ENCODE assay signal across 18 cellular contexts in genomic region chr17:65441053-65441635, GRCh38.
"Had no signal": no experiment of that assay in that cellular context is flagged by ENCODE, and none has a peak within 500 bp of the region (broad histone marks: within the 10 kb centered on the region; RNA-seq: fewer than 3 reads in every experiment).

No MANE protein-coding gene starts in this region.

- FAIRE-seq: frontal cortex had no signal

- H3K4me1 ChIP-seq: heart left ventricle, sigmoid colon, stomach had no signal

- H3K27ac Mint-ChIP-seq: stimulated activated naive B cell treated with anti-CD40 and anti-IgM and Interleukin-4, amounts not matched to agents 10 μg/mL and 1 μg/mL and 100 μg/mL, for 72 hours had no signal

- H3K36me3 Mint-ChIP-seq: naive thymus-derived CD4-positive, alpha-beta T cell; stimulated activated naive B cell treated with anti-CD40 and anti-IgM and Interleukin-4, amounts not matched to agents 10 μg/mL and 1 μg/mL and 100 μg/mL, for 72 hours had no signal

- ATAC-seq: heart left ventricle; naive thymus-derived CD4-positive, alpha-beta T cell; stimulated activated naive B cell treated with anti-CD40 and anti-IgM and Interleukin-4, amounts not matched to agents 10 μg/mL and 1 μg/mL and 100 μg/mL, for 72 hours had no signal

- H3K4me3 Mint-ChIP-seq: naive thymus-derived CD4-positive, alpha-beta T cell; neural crest cell; stimulated activated naive B cell treated with anti-CD40 and anti-IgM and Interleukin-4, amounts not matched to agents 10 μg/mL and 1 μg/mL and 100 μg/mL, for 72 hours had no signal

- H3K27ac ChIP-seq: coronary artery, heart left ventricle, sigmoid colon, skin epidermis, stomach, thoracic aorta had no signal

- H3K4me3 ChIP-seq: coronary artery, heart left ventricle, sigmoid colon, skin epidermis, stomach, thoracic aorta had no signal

- H3K36me3 ChIP-seq: heart left ventricle, sigmoid colon, stomach, thoracic aorta had no signal

- H3K4me1 Mint-ChIP-seq: naive thymus-derived CD4-positive, alpha-beta T cell had no signal

- DNase-seq: effector CD4-positive, alpha-beta T cell; heart left ventricle; hippocampal formation; mesendoderm; naive thymus-derived CD4-positive, alpha-beta T cell; posterior cingulate gyrus; sigmoid colon; stimulated activated CD4-positive, alpha-beta T cell treated with anti-CD3 and anti-CD28 coated beads, Interleukin-2, amount 100 ng/mL, for 24 hours; stimulated activated CD4-positive, alpha-beta T cell treated with anti-CD3 and anti-CD28 coated beads, Interleukin-4, amount 100 ng/mL, for 4 hours; stimulated activated naive B cell treated with anti-CD40 and anti-IgM and Interleukin-4, amounts not matched to agents 10 μg/mL and 1 μg/mL and 100 μg/mL, for 72 hours; stomach; substantia nigra; trophoblast cell had no signal

- H3K9me3 ChIP-seq: heart left ventricle, sigmoid colon, stomach, thoracic aorta had no signal
